Comparison of ENCODE assay signal across 11 cellular contexts in genomic region chr12:91947459-91947858, GRCh38.
DNase-seq lines count a peak whose midpoint lies in the region; ATAC-seq, FAIRE-seq and TF ChIP-seq lines count a peak whose summit lies in the region.
"Had no signal": no experiment of that assay in that cellular context is flagged by ENCODE, and none has a peak within 500 bp of the region (broad histone marks: within the 10 kb centered on the region; RNA-seq: fewer than 3 reads in every experiment).

No MANE protein-coding gene starts in this region.

- H2AFZ ChIP-seq in GM12878 (ENCODE audit: control insufficient read depth, low read depth, low read length), result peak overlapping the region; percentile 32; the same call in 1 of the 2 replicates

- TF ChIP-seq POLR2A in GM18505 (IDR thresholded peaks at IDR 0.05; ENCODE audit: borderline replicate concordance, extremely low read depth, insufficient read depth, insufficient read length), result no peak
- TF ChIP-seq POLR2A in GM12878 (IDR thresholded peaks at IDR 0.05; ENCODE audit: low read depth, low read length), result no peak

- ATAC-seq in GM18505 (IDR thresholded peaks at IDR 0.05; ENCODE audit: unreplicated experiment) (peak; percentile 92), GM21390 (IDR thresholded peaks at IDR 0.05; ENCODE audit: unreplicated experiment) (peak; percentile 97), HG03175 (IDR thresholded peaks at IDR 0.05; ENCODE audit: unreplicated experiment) (peak; percentile 53), GM12878 (peak; percentile 93)

- peak; percentile 92 for FAIRE-seq in GM12878 (lab: Jason Lieb, UNC)

- H3K36me3 ChIP-seq in GM12878 (ENCODE audit: control insufficient read depth in 2 of 2, insufficient read depth in 2 of 2, low read length in 1 of 2) (no peaks in the 10 kb centered on the region), WERI-Rb-1 (no peaks in the 10 kb centered on the region), right atrium auricular region (no peaks in the 10 kb centered on the region)
- H3K36me3 ChIP-seq: cardiac muscle cell had no signal

- H3K79me2 ChIP-seq in GM12878 (ENCODE audit: control insufficient read depth, insufficient read depth, low read length), result no peaks in the 10 kb centered on the region

- H3K4me2 ChIP-seq in GM12878 (ENCODE audit: control insufficient read depth, insufficient read depth), result no peak overlapping the region

- SMC1A ChIA-PET in GM12878 (lab: Charles Lee; ENCODE audit: uncharacterized antibody, unreplicated experiment), result interaction anchor here (0.7 kb wide), 1 partner anchor 45 kb away, joined by 3 read pairs; no protein-coding TSS in a partner anchor

- H3K9ac ChIP-seq in GM12878 (ENCODE audit: control insufficient read depth, insufficient read depth, low read length), result no peak overlapping the region

- TF ChIP-seq EP300 in GM12878 (IDR thresholded peaks at IDR 0.05; ENCODE audit: borderline replicate concordance in 1 of 2, control insufficient read depth in 1 of 2, low read depth in 2 of 2, low read length in 2 of 2), result no peak

- H3K27ac ChIP-seq in GM12878 (ENCODE audit: control insufficient read depth, insufficient read depth) (no peak overlapping the region), WERI-Rb-1 (no peak overlapping the region), right atrium auricular region (no peak overlapping the region)
- H3K27ac ChIP-seq: cardiac muscle cell had no signal

- POLR2A ChIA-PET in GM12878 (lab: Charles Lee), result no interaction called here

- H3K27me3 ChIP-seq in GM12878 (replicated peaks in 1 of 2; ENCODE audit: control insufficient read depth in 2 of 2, insufficient read depth in 2 of 2, low read length in 1 of 2) (no peaks in the 10 kb centered on the region), WERI-Rb-1 (ENCODE audit: insufficient read depth, low read depth, severe bottlenecking) (no peaks in the 10 kb centered on the region), right atrium auricular region (no peaks in the 10 kb centered on the region)
- H3K27me3 ChIP-seq: cardiac muscle cell had no signal

- in situ Hi-C loops in GM12878 (cut with MboI), result no loop called here

- no peak for TF ChIP-seq RAD21 in GM12878 (IDR thresholded peaks at IDR 0.05; ENCODE audit: insufficient read depth, low read depth, low read length)

- BruUV-seq in GM12878 (replicated peaks; lab: Mats Ljungman, UMichigan), result no TSS peak

- intact Hi-C loops in GM12878 (cut with micrococcal nuclease; ENCODE audit: unreplicated experiment), result no loop called here

- H3K4me3 ChIP-seq in GM12878 (no peak overlapping the region), WERI-Rb-1 (ENCODE audit: low read depth, low read length) (no peak overlapping the region), right atrium auricular region (no peak overlapping the region)
- H3K4me3 ChIP-seq: cardiac muscle cell had no signal

- H3K9me3 ChIP-seq in GM12878 (replicated peaks; ENCODE audit: control insufficient read depth, insufficient read depth, low read length), result no peaks in the 10 kb centered on the region
- no peaks in the 10 kb centered on the region for H3K9me3 ChIP-seq in WERI-Rb-1 (ENCODE audit: severe bottlenecking)
- no peaks in the 10 kb centered on the region for H3K9me3 ChIP-seq in right atrium auricular region

- 26% methylated on average over 5 of the region's 5 CpGs for WGBS in GM12878 (ENCODE audit: insufficient coverage, insufficient replicate concordance, low lambda C conversion rate, missing lambda C conversion rate)

- DNase-seq in GM12878 (ENCODE audit: low read depth, low spot score) (no peak), WERI-Rb-1 (no peak), pons (ENCODE audit: low spot score) (no peak), right atrium auricular region (ENCODE audit: low spot score) (no peak), NCI-H2081 treated with DMSO at 0.1 percent for 48 hours (lab: John Stamatoyannopoulos, UW) (no peak)
- DNase-seq: erythroblast, MM.1S had no signal

- RAD21 ChIA-PET in GM12878 (lab: Charles Lee; ENCODE audit: unreplicated experiment), result no interaction called here

- H3K4me1 ChIP-seq in GM12878 (ENCODE audit: control insufficient read depth, insufficient read depth, low read length), result no peaks in the 10 kb centered on the region
- H3K4me1 ChIP-seq in right atrium auricular region, result no peaks in the 10 kb centered on the region

- no peak for TF ChIP-seq CTCF in GM12878 (IDR thresholded peaks at IDR 0.05 in 2 of 3, conservative IDR thresholded peaks at IDR 0.05 in 1 of 3; ENCODE audit: control insufficient read depth in 2 of 3, extremely low read depth in 1 of 3, insufficient read depth in 1 of 3, low read depth in 3 of 3, low read length in 3 of 3)
- TF ChIP-seq CTCF in WERI-Rb-1 (IDR thresholded peaks at IDR 0.05; ENCODE audit: low read depth, low read length), result no peak
- no peak for TF ChIP-seq CTCF in right atrium auricular region (IDR thresholded peaks at IDR 0.05)

- H4K20me1 ChIP-seq in GM12878 (ENCODE audit: control insufficient read depth, insufficient read depth), result no peaks in the 10 kb centered on the region

- CTCF ChIA-PET in GM12878 (lab: Yijun Ruan, JAX), result no interaction called here

TF ChIP-seq in GM12878, 131 proteins besides CTCF, POLR2A, EP300 and RAD21:
- TF ChIP-seq JUNB (IDR thresholded peaks at IDR 0.05) (peak; percentile 61), ZBTB11 (CRISPR knock-in tag; IDR thresholded peaks at IDR 0.05) (no peak), PBX3 (IDR thresholded peaks at IDR 0.05; ENCODE audit: insufficient replicate concordance, low read depth, low read length) (peak; percentile 64), RUNX3 (IDR thresholded peaks at IDR 0.05; ENCODE audit: low read length) (peak; percentile 32; the same call in 1 of the 2 replicates), RELB (IDR thresholded peaks at IDR 0.05; ENCODE audit: low read depth) (no peak), STAT3 (IDR thresholded peaks at IDR 0.05; ENCODE audit: low read depth, low read length) (no peak), SPI1 (IDR thresholded peaks at IDR 0.05; ENCODE audit: borderline replicate concordance, insufficient read depth, low read depth, low read length) (peak; percentile 57; the same call in 1 of the 2 replicates), PKNOX1 (IDR thresholded peaks at IDR 0.05) (peak; percentile 80)
